12 cellular contexts compared by ENCODE assay signal in genomic region chr16:20883554-20884239, GRCh38. TPM values are rescaled to one million over a fixed set of nuclear protein-coding genes. Genes with fewer than 3 reads are reported as not detected.
DNase-seq lines count a peak whose midpoint lies in the region; ATAC-seq and TF ChIP-seq lines count a peak whose summit lies in the region.
"Had no signal": no experiment of that assay in that cellular context is flagged by ENCODE, and none has a peak within 500 bp of the region (broad histone marks: within the 10 kb centered on the region; RNA-seq: fewer than 3 reads in every experiment).

No MANE protein-coding gene starts in this region.

- no peak for TF ChIP-seq EP300 in suprapubic skin (IDR thresholded peaks at IDR 0.05)

- WGBS in suprapubic skin: 62% methylated on average over 5 of the region's 5 CpGs

- H3K4me1 Mint-ChIP-seq in activated CD4-positive, alpha-beta memory T cell treated with anti-CD3 and anti-CD28 coated beads, Interleukin-2, amount 10 ng/mL, durations not matched to agents 7 days and 5 days: peaks cover 74% of the 10 kb centered on the region
- H3K4me1 Mint-ChIP-seq in activated CD4-positive, alpha-beta memory T cell treated with anti-CD3 and anti-CD28 coated beads for 36 hours (ENCODE audit: low read depth): peaks cover 41% of the 10 kb centered on the region

- H3K27me3 Mint-ChIP-seq in activated CD4-positive, alpha-beta memory T cell treated with anti-CD3 and anti-CD28 coated beads, Interleukin-2, amount 10 ng/mL, durations not matched to agents 7 days and 5 days: no peaks in the 10 kb centered on the region
- no peaks in the 10 kb centered on the region for H3K27me3 Mint-ChIP-seq in activated CD4-positive, alpha-beta memory T cell treated with anti-CD3 and anti-CD28 coated beads for 36 hours
- H3K27me3 Mint-ChIP-seq: activated naive CD4-positive, alpha-beta T cell treated with anti-CD3 and anti-CD28 coated beads, Interleukin-2, amount 50 U/mL, for 24 hours had no signal

- CTCF ChIA-PET in activated CD4-positive, alpha-beta memory T cell treated with anti-CD3 and anti-CD28 coated beads, Interleukin-2, amount 10 ng/mL, durations not matched to agents 7 days and 5 days (lab: Charles Lee): interaction anchor here (0.8 to 1.9 kb wide), 4 partner anchors 9 to 33 kb away, joined by 3 to 9 read pairs (median 4); no protein-coding TSS in a partner anchor
- CTCF ChIA-PET in activated CD4-positive, alpha-beta memory T cell treated with anti-CD3 and anti-CD28 coated beads for 36 hours (lab: Charles Lee): no interaction called here

- H3K4me3 ChIP-seq in adipocyte (ENCODE audit: low read length) (peak overlapping the region; percentile 62), left lung (no peak overlapping the region), suprapubic skin (no peak overlapping the region)
- H3K4me3 ChIP-seq: A549 had no signal

- H3K9ac ChIP-seq in adipocyte (ENCODE audit: low read length): peak overlapping the region; percentile 84

- TF ChIP-seq POLR2A in suprapubic skin (IDR thresholded peaks at IDR 0.05): no peak

- H3K27ac ChIP-seq in left lung (peak overlapping the region; percentile 41 to 49), suprapubic skin (peak overlapping the region; percentile 29)
- H3K27ac ChIP-seq: A549 had no signal

- no peak for TF ChIP-seq CTCF in left lung (IDR thresholded peaks at IDR 0.05)
- TF ChIP-seq CTCF in suprapubic skin (IDR thresholded peaks at IDR 0.05): no peak

- no peaks in the 10 kb centered on the region for H3K9me3 ChIP-seq in adipocyte (ENCODE audit: control insufficient read depth, low read length)
- no peaks in the 10 kb centered on the region for H3K9me3 ChIP-seq in left lung
- no peaks in the 10 kb centered on the region for H3K9me3 ChIP-seq in suprapubic skin
- H3K9me3 ChIP-seq: A549 had no signal

- H3K4me1 ChIP-seq in adipocyte (ENCODE audit: control insufficient read depth, insufficient read depth, low read length) (peaks cover 91% of the 10 kb centered on the region), left lung (peaks cover 11 to 70% of the 10 kb centered on the region in 2 donors), suprapubic skin (peaks cover 48% of the 10 kb centered on the region)

- H3K9me3 Mint-ChIP-seq in activated CD4-positive, alpha-beta memory T cell treated with anti-CD3 and anti-CD28 coated beads, Interleukin-2, amount 10 ng/mL, durations not matched to agents 7 days and 5 days: no peaks in the 10 kb centered on the region
- H3K9me3 Mint-ChIP-seq in activated CD4-positive, alpha-beta memory T cell treated with anti-CD3 and anti-CD28 coated beads for 36 hours: no peaks in the 10 kb centered on the region
- H3K9me3 Mint-ChIP-seq: activated naive CD4-positive, alpha-beta T cell treated with anti-CD3 and anti-CD28 coated beads, Interleukin-2, amount 50 U/mL, for 24 hours had no signal

- no peak for DNase-seq in activated CD4-positive, alpha-beta memory T cell treated with anti-CD3 and anti-CD28 coated beads, Interleukin-2, amount 10 ng/mL, durations not matched to agents 7 days and 5 days
- no peak for DNase-seq in activated CD4-positive, alpha-beta memory T cell treated with anti-CD3 and anti-CD28 coated beads for 36 hours
- DNase-seq in adipocyte (ENCODE audit: low read depth) (no peak), left lung (no peak), suprapubic skin (ENCODE audit: low spot score in 2 of 2) (no peak), T-helper 9 cell (no peak), cerebellum (ENCODE audit: low spot score) (no peak), NOMO-1 treated with DMSO at 0.1 percent for 48 hours (lab: John Stamatoyannopoulos, UW; ENCODE audit: unreplicated experiment) (no peak)
- DNase-seq: activated CD4-positive, alpha-beta T cell treated with anti-CD3 and anti-CD28 coated beads, Interleukin-2, amount 50 U/mL, for 4 hours; NCI-H345 had no signal

- POLR2A ChIA-PET in activated CD4-positive, alpha-beta memory T cell treated with anti-CD3 and anti-CD28 coated beads, Interleukin-2, amount 10 ng/mL, durations not matched to agents 7 days and 5 days (lab: Charles Lee): interaction anchor here (0.6 to 2.6 kb wide), 6 partner anchors 9 to 101 kb away, joined by 3 to 9 read pairs (median 5); partner anchors contain the start of genes DCUN1D3 and LYRM1
- POLR2A ChIA-PET in activated CD4-positive, alpha-beta memory T cell treated with anti-CD3 and anti-CD28 coated beads for 36 hours (lab: Charles Lee): interaction anchor here (1.5 kb wide), 1 partner anchor 9 kb away, joined by 9 read pairs; no protein-coding TSS in a partner anchor

- H3K4me3 Mint-ChIP-seq in activated CD4-positive, alpha-beta memory T cell treated with anti-CD3 and anti-CD28 coated beads, Interleukin-2, amount 10 ng/mL, durations not matched to agents 7 days and 5 days: no peak overlapping the region
- no peak overlapping the region for H3K4me3 Mint-ChIP-seq in activated CD4-positive, alpha-beta memory T cell treated with anti-CD3 and anti-CD28 coated beads for 36 hours
- H3K4me3 Mint-ChIP-seq: activated naive CD4-positive, alpha-beta T cell treated with anti-CD3 and anti-CD28 coated beads, Interleukin-2, amount 50 U/mL, for 24 hours had no signal

- peaks cover 53% of the 10 kb centered on the region for H3K36me3 Mint-ChIP-seq in activated CD4-positive, alpha-beta memory T cell treated with anti-CD3 and anti-CD28 coated beads, Interleukin-2, amount 10 ng/mL, durations not matched to agents 7 days and 5 days (ENCODE audit: low read depth)
- H3K36me3 Mint-ChIP-seq in activated CD4-positive, alpha-beta memory T cell treated with anti-CD3 and anti-CD28 coated beads for 36 hours: no peaks in the 10 kb centered on the region

- intact Hi-C loops in activated CD4-positive, alpha-beta memory T cell treated with anti-CD3 and anti-CD28 coated beads for 36 hours (cut with micrococcal nuclease): no loop called here
- intact Hi-C loops in left lung (cut with DNase I): no loop called here

- peaks cover 38% of the 10 kb centered on the region for H3K36me3 ChIP-seq in adipocyte (ENCODE audit: control insufficient read depth, insufficient read depth, low read length, severe bottlenecking)
- H3K36me3 ChIP-seq in left lung: no peaks in the 10 kb centered on the region
- H3K36me3 ChIP-seq in suprapubic skin: no peaks in the 10 kb centered on the region

- no peak for ATAC-seq in left lung
- ATAC-seq: A549 had no signal

- peak overlapping the region; percentile 34 for H3K27ac Mint-ChIP-seq in activated CD4-positive, alpha-beta memory T cell treated with anti-CD3 and anti-CD28 coated beads, Interleukin-2, amount 10 ng/mL, durations not matched to agents 7 days and 5 days
- no peak overlapping the region for H3K27ac Mint-ChIP-seq in activated CD4-positive, alpha-beta memory T cell treated with anti-CD3 and anti-CD28 coated beads for 36 hours
- H3K27ac Mint-ChIP-seq: activated naive CD4-positive, alpha-beta T cell treated with anti-CD3 and anti-CD28 coated beads, Interleukin-2, amount 50 U/mL, for 24 hours had no signal

- no peaks in the 10 kb centered on the region for H3K27me3 ChIP-seq in adipocyte (replicated peaks; ENCODE audit: control insufficient read depth, insufficient read depth, low read length)
- H3K27me3 ChIP-seq in left lung: no peaks in the 10 kb centered on the region
- no peaks in the 10 kb centered on the region for H3K27me3 ChIP-seq in suprapubic skin

RNA-seq across cellular contexts. Expression of gene DCUN1D3, which starts 16.5 kb away (rescaled TPM):
- total RNA-seq in activated CD4-positive, alpha-beta memory T cell treated with anti-CD3 and anti-CD28 coated beads, Interleukin-2, amount 10 ng/mL, durations not matched to agents 7 days and 5 days: 10 to 100 TPM; 20.7 to 21.6 TPM
- 1 to 10 TPM; 5.9 TPM for total RNA-seq in activated CD4-positive, alpha-beta memory T cell treated with anti-CD3 and anti-CD28 coated beads for 36 hours
- total RNA-seq in left lung: 10 to 100 TPM; 26.5 to 27.1 TPM
- total RNA-seq in suprapubic skin: 10 to 100 TPM; 16.6 to 31.8 (median 21.1) TPM
- 9.7 TPM for total RNA-seq in cerebellum

RNA-seq across cellular contexts. Expression of gene LYRM1, which starts 16.9 kb away (rescaled TPM):
- total RNA-seq in activated CD4-positive, alpha-beta memory T cell treated with anti-CD3 and anti-CD28 coated beads, Interleukin-2, amount 10 ng/mL, durations not matched to agents 7 days and 5 days: 10 to 100 TPM; 45.2 to 47.0 TPM
- total RNA-seq in activated CD4-positive, alpha-beta memory T cell treated with anti-CD3 and anti-CD28 coated beads for 36 hours: 10 to 100 TPM; 26.5 to 28.0 TPM
- total RNA-seq in left lung: 10 to 100 TPM; 28.0 to 28.7 TPM
- 10 to 100 TPM; 17.4 to 37.3 (median 30.0) TPM for total RNA-seq in suprapubic skin
- 29.3 TPM for total RNA-seq in cerebellum
